Comparison of ENCODE assay signal across 8 cellular contexts in genomic region chr18:7567487-7568425, GRCh38. TPM values are rescaled to one million over a fixed set of nuclear protein-coding genes. Genes with fewer than 3 reads are reported as not detected.
DNase-seq lines count a peak whose midpoint lies in the region; ATAC-seq, FAIRE-seq and TF ChIP-seq lines count a peak whose summit lies in the region.

No MANE protein-coding gene starts in this region.

- no peaks in the 10 kb centered on the region for H3F3A ChIP-seq in PC-3 (ENCODE audit: low read length, unreplicated experiment)

- H3K9me3 ChIP-seq in PC-3 (ENCODE audit: low read length) = no peaks in the 10 kb centered on the region
- H3K9me3 ChIP-seq in kidney (ENCODE audit: control insufficient read depth in 1 of 2, low read length in 2 of 2) = no peaks in the 10 kb centered on the region

- H3K27ac ChIP-seq in PC-3 (ENCODE audit: low read length) = peak overlapping the region; percentile 10
- H3K27ac ChIP-seq in coronary artery = peak overlapping the region; percentile 95 to 98
- peak overlapping the region; percentile 91 to 95 for H3K27ac ChIP-seq in kidney (ENCODE audit: low read depth in 2 of 2, low read length in 2 of 2)

- FAIRE-seq in kidney (lab: Jason Lieb, UNC) = no peak

- DNase-seq in AG20443 (ENCODE audit: low spot score) = peak; percentile 71
- DNase-seq in PC-3 = peak; percentile 51
- peak; percentile 83 for DNase-seq in coronary artery (ENCODE audit: low spot score)
- peak; percentile 87 for DNase-seq in kidney
- peak; percentile 24 for DNase-seq in stimulated activated CD8-positive, alpha-beta memory T cell treated with anti-CD3 and anti-CD28 coated beads, Interleukin-4, amount 100 ng/mL, for 48 hours

- H4K20me1 ChIP-seq in PC-3 (ENCODE audit: low read length) = no peaks in the 10 kb centered on the region

- H3K4me1 ChIP-seq in PC-3 (ENCODE audit: insufficient read depth, low read length) (peaks cover 34% of the 10 kb centered on the region), kidney (ENCODE audit: control insufficient read depth in 1 of 2, insufficient read depth in 1 of 2, low read depth in 1 of 2, low read length in 2 of 2) (peaks cover 3 to 6% of the 10 kb centered on the region in 2 donors)

- H3K9ac ChIP-seq in PC-3 (ENCODE audit: low read length) (peak overlapping the region; percentile 72), kidney (ENCODE audit: low read length in 2 of 2) (peak overlapping the region; percentile 79)

- BruUV-seq in PC-3 (replicated peaks; lab: Mats Ljungman, UMichigan) = no TSS peak

- intact Hi-C loops in PC-3 (cut with micrococcal nuclease) (loop anchor here (1.0 to 10.0 kb wide), 7 partner anchors 63 to 389 kb away; no protein-coding TSS in a partner anchor), kidney (cut with DNase I) (no loop called here)

- TF ChIP-seq CTCF in PC-3 (conservative IDR thresholded peaks at IDR 0.05; ENCODE audit: low read depth, low read length) (no peak), coronary artery (IDR thresholded peaks at IDR 0.05) (no peak), kidney (IDR thresholded peaks at IDR 0.05; ENCODE audit: borderline replicate concordance, extremely low read depth, insufficient read depth) (no peak)

- no peaks in the 10 kb centered on the region for H3K27me3 ChIP-seq in PC-3 (ENCODE audit: low read length)

- peaks cover 54% of the 10 kb centered on the region for H3K79me2 ChIP-seq in PC-3 (ENCODE audit: low read length)

- POLR2A ChIA-PET in PC-3 (lab: Charles Lee; ENCODE audit: unreplicated experiment) = interaction anchor here (0.5 to 1.0 kb wide), 3 partner anchors 16 to 310 kb away, joined by 4 to 9 read pairs (median 7); no protein-coding TSS in a partner anchor

- peak overlapping the region; percentile 95 for H3K4me3 ChIP-seq in PC-3 (ENCODE audit: low read length)
- H3K4me3 ChIP-seq in coronary artery = peak overlapping the region; percentile 87
- peak overlapping the region; percentile 61 to 76 for H3K4me3 ChIP-seq in kidney (ENCODE audit: low read length in 2 of 2)

- CTCF ChIA-PET in PC-3 (lab: Charles Lee) = interaction anchor here (0.6 to 2.1 kb wide), 8 partner anchors 9 to 349 kb away, joined by 3 to 15 read pairs (median 4); no protein-coding TSS in a partner anchor

- H2AFZ ChIP-seq in PC-3 (ENCODE audit: low read length) = peak overlapping the region; percentile 86

- ATAC-seq in GM18909 (IDR thresholded peaks at IDR 0.05; ENCODE audit: poor library complexity, unreplicated experiment) (peak; percentile 13), PC-3 (peak; percentile 25), GM18870 (IDR thresholded peaks at IDR 0.05; ENCODE audit: unreplicated experiment) (no peak), HG03469 (IDR thresholded peaks at IDR 0.05; ENCODE audit: unreplicated experiment) (no peak)

- H3K9me2 ChIP-seq in PC-3 (replicated peaks; ENCODE audit: low read length) = no peaks in the 10 kb centered on the region

- H3K36me3 ChIP-seq in PC-3 (ENCODE audit: low read depth, low read length) (no peaks in the 10 kb centered on the region), kidney (ENCODE audit: control insufficient read depth in 1 of 2, insufficient read depth in 2 of 2, low read length in 2 of 2) (no peaks in the 10 kb centered on the region)

- peak overlapping the region; percentile 87 for H3K4me2 ChIP-seq in PC-3 (ENCODE audit: low read length)

RNA-seq across cellular contexts. Expression of gene PTPRM, which starts 0.6 kb away (rescaled TPM):
- 45.6 and 61.3 TPM in 2 replicates for total RNA-seq in PC-3 (2014; rRNA removed)
- 98.9 TPM for total RNA-seq in kidney
- 52.4 TPM for polyA plus RNA-seq in kidney (ENCODE audit: insufficient read depth, low read depth, low replicate concordance)

Comparison
In these comparisons a context has a peak if more than half of its experiments do, and no peak if none do; other contexts are left out.
1. DNase-seq: peak in every context shown above with its lines; median percentile 87 in kidney; 83 in coronary artery; 71 in AG20443; 51 in PC-3; 24 in stimulated activated CD8-positive, alpha-beta memory T cell treated with anti-CD3 and anti-CD28 coated beads, Interleukin-4, amount 100 ng/mL, for 48 hours.
2. ATAC-seq: peak in GM18909 (single experiment) and PC-3 (single experiment); none in GM18870 (single experiment) and HG03469 (single experiment).
3. H3K27ac ChIP-seq: peak in every context shown above with its lines; median percentile 96 in coronary artery; 93 in kidney; 10 in PC-3.
4. Peak in every context shown above with its lines, with median percentiles within 50 percentile points of each other: H3K4me3 ChIP-seq.